Comparison of ENCODE assay signal across 24 cellular contexts in the genomic region with DNA sequence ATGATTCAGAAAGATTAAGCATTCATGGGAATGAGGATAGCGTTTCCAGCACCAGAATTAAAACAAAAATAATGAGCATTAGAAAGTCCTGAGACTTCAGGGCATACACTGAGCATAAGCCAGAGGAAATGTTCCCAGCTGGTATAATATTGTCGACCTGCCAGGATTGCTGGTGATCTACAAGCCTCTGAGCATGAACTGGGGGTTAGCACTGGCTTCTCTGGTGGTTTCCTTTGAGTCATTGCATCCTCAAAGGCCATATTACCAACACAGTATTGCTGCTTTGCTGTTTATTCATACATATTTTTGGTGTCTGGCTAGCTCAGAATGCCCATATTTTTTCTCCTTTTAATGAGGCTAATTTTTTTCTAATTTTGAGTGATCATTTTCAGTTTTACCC. TPM values are rescaled to one million over a fixed set of nuclear protein-coding genes. Genes with fewer than 3 reads are reported as not detected.
DNase-seq lines count a peak whose midpoint lies in the region; ATAC-seq and TF ChIP-seq lines count a peak whose summit lies in the region.
"Had no signal": no experiment of that assay in that cellular context is flagged by ENCODE, and none has a peak within 500 bp of the region (broad histone marks: within the 10 kb centered on the region; RNA-seq: fewer than 3 reads in every experiment).

No MANE protein-coding gene starts in this region.

- peaks cover 5% of the 10 kb centered on the region; the same call in 1 of the 2 replicates for H3K36me3 ChIP-seq in GM23338 (ENCODE audit: insufficient read depth)
- H3K36me3 ChIP-seq: BE2C, heart right ventricle, neural progenitor cell, stomach had no signal

- H3K36me3 Mint-ChIP-seq in GM23338 (ENCODE audit: low read depth) = peaks cover 28% of the 10 kb centered on the region
- H3K36me3 Mint-ChIP-seq: neural progenitor cell had no signal

- peaks cover 9% of the 10 kb centered on the region; the same call in 1 of the 2 replicates for H3K4me1 ChIP-seq in GM23338 (ENCODE audit: insufficient read depth)
- H3K4me1 ChIP-seq: BE2C, neural progenitor cell, stomach had no signal

- no peak overlapping the region for H2AFZ ChIP-seq in GM23338
- H2AFZ ChIP-seq: neural progenitor cell had no signal

- H3K27me3 Mint-ChIP-seq in GM23338 (ENCODE audit: insufficient read depth, low read depth, poor library complexity) = peaks cover 1% of the 10 kb centered on the region

- H3K27ac Mint-ChIP-seq in GM23338 = no peak overlapping the region
- H3K27ac Mint-ChIP-seq: activated CD8-positive, alpha-beta T cell treated with anti-CD3 and anti-CD28 coated beads for 36 hours; activated naive CD8-positive, alpha-beta T cell treated with anti-CD3 and anti-CD28 coated beads, Interleukin-2, amount 50 U/mL, for 24 hours; mesothelial cell of epicardium; neural progenitor cell had no signal

- no peak overlapping the region for H3K4me3 Mint-ChIP-seq in GM23338
- H3K4me3 Mint-ChIP-seq: activated CD8-positive, alpha-beta T cell treated with anti-CD3 and anti-CD28 coated beads for 36 hours; activated naive CD8-positive, alpha-beta T cell treated with anti-CD3 and anti-CD28 coated beads, Interleukin-2, amount 50 U/mL, for 24 hours; mesothelial cell of epicardium; neural progenitor cell had no signal

- no peak overlapping the region for H3K27ac ChIP-seq in GM23338 (ENCODE audit: low read depth)
- H3K27ac ChIP-seq: epithelial cell of prostate, heart right ventricle, neural progenitor cell, RWPE1, stomach, VCaP had no signal

- no peaks in the 10 kb centered on the region for H3K9me2 ChIP-seq in GM23338 (ENCODE audit: insufficient read depth)

- H3K4me3 ChIP-seq in choroid plexus epithelial cell (ENCODE audit: low read depth, low read length) (no peak overlapping the region), GM23338 (no peak overlapping the region)
- H3K4me3 ChIP-seq: coronary artery, heart right ventricle, neural progenitor cell, stomach had no signal

- ATAC-seq in HG02759 (IDR thresholded peaks at IDR 0.05; ENCODE audit: unreplicated experiment) (no peak), GM23338 (no peak)
- ATAC-seq: activated CD8-positive, alpha-beta T cell treated with anti-CD3 and anti-CD28 coated beads for 36 hours; activated naive CD8-positive, alpha-beta T cell treated with anti-CD3 and anti-CD28 coated beads, Interleukin-2, amount 50 U/mL, for 24 hours; heart right ventricle had no signal

- H4K20me1 ChIP-seq in GM23338 (replicated peaks; ENCODE audit: insufficient read depth) = no peaks in the 10 kb centered on the region

- no peaks in the 10 kb centered on the region for H3K79me2 ChIP-seq in GM23338 (replicated peaks; ENCODE audit: insufficient read depth)

- TF ChIP-seq CTCF in choroid plexus epithelial cell (conservative IDR thresholded peaks at IDR 0.05; ENCODE audit: low read depth, low read length) (no peak), GM23338 (conservative IDR thresholded peaks at IDR 0.05; ENCODE audit: low read depth in 2 of 2) (no peak)

- no peak overlapping the region for H3K4me2 ChIP-seq in GM23338
- H3K4me2 ChIP-seq: neural progenitor cell had no signal

- no peaks in the 10 kb centered on the region for H3F3A ChIP-seq in GM23338 (replicated peaks; ENCODE audit: low read depth)

- H3K27me3 ChIP-seq in GM23338 (ENCODE audit: insufficient read depth) = no peaks in the 10 kb centered on the region
- H3K27me3 ChIP-seq: BE2C, heart right ventricle, neural progenitor cell had no signal

- H3K4me1 Mint-ChIP-seq in GM23338 = peaks cover 8% of the 10 kb centered on the region; the same call in 2 of the 3 replicates
- H3K4me1 Mint-ChIP-seq: activated naive CD8-positive, alpha-beta T cell treated with anti-CD3 and anti-CD28 coated beads, Interleukin-2, amount 50 U/mL, for 24 hours; neural progenitor cell had no signal

- DNase-seq in EH (ENCODE audit: low read depth) = peak; percentile 25
- peak; percentile 76 for DNase-seq in M059J (ENCODE audit: low read depth)
- peak; percentile 72 for DNase-seq in choroid plexus epithelial cell (ENCODE audit: low read depth)
- DNase-seq in non-pigmented ciliary epithelial cell (ENCODE audit: low read depth) = peak; percentile 35
- DNase-seq in epidermal melanocyte (ENCODE audit: insufficient read length, low spot score) = no peak
- DNase-seq in NCI-H2227 treated with DMSO at 0.1 percent for 48 hours (lab: John Stamatoyannopoulos, UW) = no peak
- DNase-seq in GM23338 (ENCODE audit: low spot score) = no peak
- DNase-seq: activated CD8-positive, alpha-beta T cell treated with anti-CD3 and anti-CD28 coated beads for 36 hours; activated naive CD8-positive, alpha-beta T cell treated with anti-CD3 and anti-CD28 coated beads, Interleukin-2, amount 50 U/mL, for 24 hours; BE2C; heart right ventricle; KG1; kidney; NCI-H1105 treated with DMSO at 0.1 percent for 48 hours; NCI-H2171 treated with DMSO at 0.1 percent for 48 hours; stomach; T-helper 1 cell had no signal

- H3K9me3 Mint-ChIP-seq in GM23338 = peaks cover 37% of the 10 kb centered on the region

TF ChIP-seq in GM23338, 12 proteins besides CTCF, POLR2A, EP300 and RAD21:
- TF ChIP-seq EZH2phosphoT487 (IDR thresholded peaks at IDR 0.05; ENCODE audit: unreplicated experiment) (no peak), CREB1 (CRISPR knock-in tag; IDR thresholded peaks at IDR 0.05; ENCODE audit: low read depth) (no peak)

RNA-seq across cellular contexts. Expression of gene ATRNL1, which starts 10.6 kb away (rescaled TPM):
- total RNA-seq in M059J (2014; rRNA removed; shearing (Covaris generic)) = 5.4 and 6.1 TPM in 2 replicates
- 24.0 and 29.7 TPM in 2 replicates for total RNA-seq in GM23338 (2014; rRNA removed; shearing (Covaris generic))
- polyA plus RNA-seq in GM23338 (2016; fragmentation: Nextera tagmentation; extraction: Ambion mirVana) = 3.6 and 4.8 TPM in 2 replicates
- total RNA-seq: activated CD8-positive, alpha-beta T cell treated with anti-CD3 and anti-CD28 coated beads for 36 hours had no signal

Comparison
In these comparisons a context has a peak if more than half of its experiments do, and no peak if none do; other contexts are left out.
1. DNase-seq: peak in EH (single experiment), M059J (single experiment), choroid plexus epithelial cell (single experiment) and non-pigmented ciliary epithelial cell (single experiment); none in epidermal melanocyte (single experiment), NCI-H2227 treated with DMSO at 0.1 percent for 48 hours (single experiment) and GM23338 (single experiment).